8 cellular contexts compared by ENCODE assay signal in genomic region chr9:33290994-33291397, GRCh38. TPM values are rescaled to one million over a fixed set of nuclear protein-coding genes. Genes with fewer than 3 reads are reported as not detected.
A peak's percentile ranks its signal among the peaks of the same experiment; 100 is the strongest.
DNase-seq lines count a peak whose midpoint lies in the region; ATAC-seq and TF ChIP-seq lines count a peak whose summit lies in the region.

No MANE protein-coding gene starts in this region.

- no peak for ATAC-seq in natural killer cell treated with Interleukin-12 subunit alpha and Interleukin-12 subunit beta and Interleukin-15 and Interleukin-18, amount 100 ng/mL, for 72 hours
- no peak for ATAC-seq in GM19463 (IDR thresholded peaks at IDR 0.05; ENCODE audit: unreplicated experiment)

- no peaks in the 10 kb centered on the region for H4K20me1 ChIP-seq in KMS-11 (ENCODE audit: insufficient read depth)

- H3K27me3 Mint-ChIP-seq in natural killer cell treated with Interleukin-12 subunit alpha and Interleukin-12 subunit beta and Interleukin-15 and Interleukin-18, amount 100 ng/mL, for 72 hours: no peaks in the 10 kb centered on the region

- H3K4me1 ChIP-seq in KMS-11 (ENCODE audit: low read depth, poor library complexity, severe bottlenecking): peaks cover 63% of the 10 kb centered on the region

- TF ChIP-seq CTCF in KMS-11 (conservative IDR thresholded peaks at IDR 0.05; ENCODE audit: low read depth, low read length) (no peak), coronary artery (IDR thresholded peaks at IDR 0.05) (no peak)

- peak overlapping the region; percentile 45; the same call in 1 of the 2 replicates for H2AFZ ChIP-seq in KMS-11 (ENCODE audit: low read depth)

- peak overlapping the region; percentile 98 for H3K27ac ChIP-seq in KMS-11
- peak overlapping the region; percentile 97 to 98 for H3K27ac ChIP-seq in coronary artery

- H3K27ac Mint-ChIP-seq in natural killer cell treated with Interleukin-12 subunit alpha and Interleukin-12 subunit beta and Interleukin-15 and Interleukin-18, amount 100 ng/mL, for 72 hours: peak overlapping the region; percentile 99 to 100

- H3K4me2 ChIP-seq in KMS-11: peak overlapping the region; percentile 77

- H3K4me3 Mint-ChIP-seq in natural killer cell treated with Interleukin-12 subunit alpha and Interleukin-12 subunit beta and Interleukin-15 and Interleukin-18, amount 100 ng/mL, for 72 hours: peak overlapping the region; percentile 98

- peaks cover 41 to 50% of the 10 kb centered on the region in 2 donors for H3K4me1 Mint-ChIP-seq in natural killer cell treated with Interleukin-12 subunit alpha and Interleukin-12 subunit beta and Interleukin-15 and Interleukin-18, amount 100 ng/mL, for 72 hours (ENCODE audit: low read depth in 2 of 2)

- H3K36me3 Mint-ChIP-seq in natural killer cell treated with Interleukin-12 subunit alpha and Interleukin-12 subunit beta and Interleukin-15 and Interleukin-18, amount 100 ng/mL, for 72 hours: peaks cover 21% of the 10 kb centered on the region

- H3K4me3 ChIP-seq in GM08714 (ENCODE audit: low read length) (peak overlapping the region; percentile 74), KMS-11 (IDR thresholded peaks at IDR 0.05; ENCODE audit: insufficient read depth, low read depth, low read length) (no peak overlapping the region), coronary artery (peak overlapping the region; percentile 85)

- H3K9me3 Mint-ChIP-seq in natural killer cell treated with Interleukin-12 subunit alpha and Interleukin-12 subunit beta and Interleukin-15 and Interleukin-18, amount 100 ng/mL, for 72 hours: no peaks in the 10 kb centered on the region

- peaks cover 11% of the 10 kb centered on the region for H3K36me3 ChIP-seq in KMS-11 (ENCODE audit: insufficient read depth)

- DNase-seq in coronary artery (ENCODE audit: low spot score) (no peak), CD1c-positive myeloid dendritic cell (ENCODE audit: extremely low spot score) (no peak), NOMO-1 treated with dmso at 0.1 percent for 144 hours (lab: John Stamatoyannopoulos, UW; ENCODE audit: unreplicated experiment) (no peak), COR-L47 (lab: John Stamatoyannopoulos, UW) (no peak)
- DNase-seq in natural killer cell treated with Interleukin-12 subunit alpha and Interleukin-12 subunit beta and Interleukin-15 and Interleukin-18, amount 100 ng/mL, for 72 hours (ENCODE audit: low spot score): no peak

- no peaks in the 10 kb centered on the region for H3K27me3 ChIP-seq in KMS-11 (ENCODE audit: insufficient read depth, low read depth)

- H3K9ac ChIP-seq in KMS-11: peak overlapping the region; percentile 98

- peaks cover 54% of the 10 kb centered on the region for H3K79me2 ChIP-seq in KMS-11 (ENCODE audit: insufficient read depth, low read depth)

RNA-seq across cellular contexts. Expression of gene NFX1, which starts 0.7 kb away (rescaled TPM):
- 10 to 100 TPM; 41.6 to 57.9 TPM for total RNA-seq in natural killer cell treated with Interleukin-12 subunit alpha and Interleukin-12 subunit beta and Interleukin-15 and Interleukin-18, amount 100 ng/mL, for 72 hours

RNA-seq across cellular contexts. Expression of gene CHMP5, which starts 26.1 kb away (rescaled TPM):
- 10 to 100 TPM; 40.8 to 63.2 TPM for total RNA-seq in natural killer cell treated with Interleukin-12 subunit alpha and Interleukin-12 subunit beta and Interleukin-15 and Interleukin-18, amount 100 ng/mL, for 72 hours

RNA-seq across cellular contexts. Expression of gene BAG1, which starts 26.5 kb away (rescaled TPM):
- 100 to 1,000 TPM in 1 of 2 donors, 10 to 100 TPM in 1; 46.1 to 115 TPM for total RNA-seq in natural killer cell treated with Interleukin-12 subunit alpha and Interleukin-12 subunit beta and Interleukin-15 and Interleukin-18, amount 100 ng/mL, for 72 hours

RNA-seq across cellular contexts. Expression of gene SPINK4, which starts 51.0 kb away (rescaled TPM):
- not detected for total RNA-seq in natural killer cell treated with Interleukin-12 subunit alpha and Interleukin-12 subunit beta and Interleukin-15 and Interleukin-18, amount 100 ng/mL, for 72 hours
